7 cellular contexts compared by ENCODE assay signal in genomic region chr19:42246869-42247630, GRCh38. TPM values are rescaled to one million over a fixed set of nuclear protein-coding genes. Genes with fewer than 3 reads are reported as not detected.
DNase-seq lines count a peak whose midpoint lies in the region; ATAC-seq, FAIRE-seq and TF ChIP-seq lines count a peak whose summit lies in the region.
"Had no signal": no experiment of that assay in that cellular context is flagged by ENCODE, and none has a peak within 500 bp of the region (broad histone marks: within the 10 kb centered on the region; RNA-seq: fewer than 3 reads in every experiment).

No MANE protein-coding gene starts in this region.

- peaks cover 62% of the 10 kb centered on the region for H3K36me3 Mint-ChIP-seq in effector memory CD8-positive, alpha-beta T cell (ENCODE audit: insufficient read depth)

- DNase-seq in Panc1 (ENCODE audit: low read depth, low spot score) (no peak), RCC 7860 (ENCODE audit: low spot score) (no peak)
- no peak for DNase-seq in effector memory CD8-positive, alpha-beta T cell
- no peak for DNase-seq in NK-92 treated with Interleukin-12 subunit alpha and Interleukin-12 subunit beta, amount 100 ng/mL, for 24 hours (lab: John Stamatoyannopoulos, UW)

- peak overlapping the region; percentile 15 to 73 for H3K27ac Mint-ChIP-seq in effector memory CD8-positive, alpha-beta T cell

- BruUV-seq in Panc1 (replicated peaks; lab: Mats Ljungman, UMichigan), result no TSS peak

- ATAC-seq in Panc1 (no peak), GM18520 (IDR thresholded peaks at IDR 0.05; ENCODE audit: unreplicated experiment) (no peak)
- no peak for ATAC-seq in effector memory CD8-positive, alpha-beta T cell (replicated peaks)

- H3K36me3 ChIP-seq in Panc1 (ENCODE audit: control insufficient read depth, insufficient read depth, low read length), result no peaks in the 10 kb centered on the region; the same call in 1 of the 2 replicates

- POLR2A ChIA-PET in Panc1 (lab: Charles Lee), result interaction anchor here (0.6 kb wide), 1 partner anchor 124 kb away, joined by 7 read pairs; no protein-coding TSS in a partner anchor

- no peak overlapping the region for H3K4me3 ChIP-seq in Panc1 (ENCODE audit: low read depth in 2 of 2, low read length in 2 of 2)
- H3K4me3 ChIP-seq in skin epidermis, result no peak overlapping the region

- no peak for FAIRE-seq in RCC 7860 (lab: Jason Lieb, UNC)
- FAIRE-seq: GM18507 had no signal

- H3K27ac ChIP-seq in Panc1 (ENCODE audit: low read length) (peak overlapping the region; percentile 72), skin epidermis (peak overlapping the region in 17 of 21 experiments; percentile 18 to 100 (median 57))

- H3K9me3 Mint-ChIP-seq in effector memory CD8-positive, alpha-beta T cell, result no peaks in the 10 kb centered on the region

- H3K4me1 Mint-ChIP-seq in effector memory CD8-positive, alpha-beta T cell (ENCODE audit: low read depth in 2 of 2), result peaks cover 26 to 36% of the 10 kb centered on the region in 2 donors

- peak overlapping the region in 1 of 2 donors; percentile 17 for H3K4me3 Mint-ChIP-seq in effector memory CD8-positive, alpha-beta T cell

- H3K27me3 Mint-ChIP-seq in effector memory CD8-positive, alpha-beta T cell, result no peaks in the 10 kb centered on the region

- in situ Hi-C loops in Panc1 (cut with HindIII; ENCODE audit: low pct_unique_long_range_greater_than_20kb, low sequenced_read_pairs), result no loop called here

- no peaks in the 10 kb centered on the region for H3K27me3 ChIP-seq in Panc1 (ENCODE audit: control insufficient read depth, insufficient read depth, low read length)

- no peak for TF ChIP-seq CTCF in Panc1 (IDR thresholded peaks at IDR 0.05)

- H3K9me3 ChIP-seq in Panc1 (ENCODE audit: control insufficient read depth, insufficient read depth, low read depth, low read length), result no peaks in the 10 kb centered on the region

- intact Hi-C loops in Panc1 (cut with micrococcal nuclease; ENCODE audit: unreplicated experiment), result loop anchor here (5.0 kb wide), 1 partner anchor 35 kb away; no protein-coding TSS in a partner anchor

- H3K4me1 ChIP-seq in Panc1 (ENCODE audit: control insufficient read depth, insufficient read depth, low read length), result peaks cover 38% of the 10 kb centered on the region

- CTCF ChIA-PET in Panc1 (lab: Charles Lee), result interaction anchor here (0.5 to 4.5 kb wide), 4 partner anchors 14 to 65 kb away, joined by 3 to 38 read pairs (median 8); no protein-coding TSS in a partner anchor

RNA-seq across cellular contexts. Expression of gene GSK3A, which starts 4.6 kb away (rescaled TPM):
- 46.0 TPM for total RNA-seq in Panc1 (2021; ENCODE audit: unreplicated experiment)
- polyA plus RNA-seq in Panc1 (2012; ENCODE audit: insufficient read length), result 65.7 TPM

RNA-seq across cellular contexts. Expression of gene ERF, which starts 7.9 kb away (rescaled TPM):
- 85.7 TPM for total RNA-seq in Panc1 (2021; ENCODE audit: unreplicated experiment)
- 70.6 TPM for polyA plus RNA-seq in Panc1 (2012; ENCODE audit: insufficient read length)

RNA-seq across cellular contexts. Expression of gene CIC, which starts 22.0 kb away (rescaled TPM):
- total RNA-seq in Panc1 (2021; ENCODE audit: unreplicated experiment), result 67.4 TPM
- 49.9 TPM for polyA plus RNA-seq in Panc1 (2012; ENCODE audit: insufficient read length)

RNA-seq across cellular contexts. Expression of gene ZNF526, which starts 26.9 kb away (rescaled TPM):
- total RNA-seq in Panc1 (2021; ENCODE audit: unreplicated experiment), result 10.5 TPM
- 8.4 TPM for polyA plus RNA-seq in Panc1 (2012; ENCODE audit: insufficient read length)

RNA-seq across cellular contexts. Expression of gene DEDD2, which starts 29.6 kb away (rescaled TPM):
- total RNA-seq in Panc1 (2021; ENCODE audit: unreplicated experiment), result 13.2 TPM
- 18.1 TPM for polyA plus RNA-seq in Panc1 (2012; ENCODE audit: insufficient read length)
